ENCODE assay signal across 8 cellular contexts in the genomic region with DNA sequence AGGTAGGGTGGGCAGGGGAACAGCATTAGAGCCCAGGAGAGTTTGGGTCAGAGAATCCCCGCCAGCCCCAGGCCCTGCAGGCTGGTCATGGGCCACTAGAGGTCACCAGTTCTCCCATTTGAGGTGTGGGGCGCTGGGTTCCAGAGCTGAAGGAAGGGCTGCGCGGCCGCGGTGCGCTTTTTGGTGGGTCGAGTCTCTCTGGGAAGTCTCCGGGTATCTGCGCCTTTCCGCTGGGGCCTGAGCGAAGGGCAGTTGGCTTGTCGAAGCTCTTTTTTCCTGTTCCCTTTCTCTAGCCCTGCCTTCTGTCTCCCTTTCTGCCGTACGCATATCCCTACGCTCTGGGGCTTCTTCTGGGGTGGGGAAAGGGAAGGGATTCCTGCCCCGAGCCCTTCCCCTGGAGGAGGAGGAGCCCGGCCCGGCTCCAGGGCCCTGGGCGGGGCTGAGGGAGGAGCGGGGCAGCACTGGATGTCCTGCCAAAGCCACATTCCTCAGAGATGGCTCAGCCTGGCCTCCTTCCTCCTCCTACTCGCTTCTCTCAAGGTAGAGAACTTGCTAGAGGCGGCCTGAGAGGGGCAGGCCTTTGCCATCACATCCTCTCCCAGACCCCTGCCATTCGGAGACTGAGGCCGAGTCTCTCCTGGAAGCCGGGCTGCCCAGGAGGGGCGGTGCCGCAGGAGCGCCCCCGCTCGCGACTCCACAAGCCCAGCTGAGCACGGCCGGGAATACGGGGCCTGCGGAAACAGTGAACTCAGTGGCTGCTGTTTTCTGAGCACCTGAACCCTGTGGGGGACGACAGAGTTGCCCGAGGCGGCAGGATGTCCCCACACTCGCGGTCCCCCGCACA. TPM values are rescaled to one million over a fixed set of nuclear protein-coding genes. Genes with fewer than 3 reads are reported as not detected.
A peak's percentile ranks its signal among the peaks of the same experiment; 100 is the strongest.
DNase-seq lines count a peak whose midpoint lies in the region; ATAC-seq and TF ChIP-seq lines count a peak whose summit lies in the region.

No MANE protein-coding gene starts in this region.

- H3K36me3 ChIP-seq in colonic mucosa: no peaks in the 10 kb centered on the region

- H3K9me3 Mint-ChIP-seq in activated CD4-positive, alpha-beta T cell treated with anti-CD3 and anti-CD28 coated beads for 36 hours (ENCODE audit: low read depth): no peaks in the 10 kb centered on the region

- H3K4me1 ChIP-seq in colonic mucosa: peaks cover 37% of the 10 kb centered on the region

- CTCF ChIA-PET in activated CD4-positive, alpha-beta T cell treated with anti-CD3 and anti-CD28 coated beads for 36 hours (lab: Charles Lee): interaction anchor here (0.6 to 26.4 kb wide), 41 partner anchors 8 to 500 kb away, joined by 3 to 461 read pairs (median 4); partner anchors contain the start of genes ADAMTSL4, C1orf54, CA14 and ENSA

- peak overlapping the region; percentile 81 for H3K4me3 Mint-ChIP-seq in activated CD4-positive, alpha-beta T cell treated with anti-CD3 and anti-CD28 coated beads for 36 hours

- DNase-seq in GDM1 (lab: John Stamatoyannopoulos, UW) (peak; percentile 84), NCI-H446 treated with DMSO at 0.1 percent for 48 hours (lab: John Stamatoyannopoulos, UW) (peak; percentile 91), colonic mucosa (peak; percentile 96), left colon (peak; percentile 93 to 97)
- DNase-seq in activated CD4-positive, alpha-beta T cell treated with anti-CD3 and anti-CD28 coated beads for 36 hours: peak; percentile 94
- DNase-seq in stimulated activated CD4-positive, alpha-beta T cell treated with anti-CD3 and anti-CD28 coated beads, Interleukin-1b, Interleukin-23, amount 100 ng/mL, for 24 hours (ENCODE audit: low read depth in 4 of 4, low spot score in 1 of 4): peak; percentile 58 to 79 (median 75)

- H3K27ac ChIP-seq in colonic mucosa: peak overlapping the region; percentile 98

- peaks cover 3% of the 10 kb centered on the region for H3K36me3 Mint-ChIP-seq in activated CD4-positive, alpha-beta T cell treated with anti-CD3 and anti-CD28 coated beads for 36 hours (ENCODE audit: low read depth)

- H3K4me3 ChIP-seq in colonic mucosa: peak overlapping the region; percentile 42

- H3K4me1 Mint-ChIP-seq in activated CD4-positive, alpha-beta T cell treated with anti-CD3 and anti-CD28 coated beads for 36 hours: peaks cover 49% of the 10 kb centered on the region

- H3K9me3 ChIP-seq in colonic mucosa: no peaks in the 10 kb centered on the region

- H3K9ac ChIP-seq in colonic mucosa (ENCODE audit: low read depth in 2 of 2, low read length in 2 of 2): peak overlapping the region; percentile 93 to 98

- H3K27me3 ChIP-seq in colonic mucosa: no peaks in the 10 kb centered on the region

- POLR2A ChIA-PET in activated CD4-positive, alpha-beta T cell treated with anti-CD3 and anti-CD28 coated beads for 36 hours (lab: Charles Lee): interaction anchor here (0.6 to 7.7 kb wide), 12 partner anchors 9 to 415 kb away, joined by 3 to 333 read pairs (median 4); partner anchors contain the start of genes ENSA, GOLPH3L and MCL1

- intact Hi-C loops in activated CD4-positive, alpha-beta T cell treated with anti-CD3 and anti-CD28 coated beads for 36 hours (cut with DNase I, micrococcal nuclease): loop anchor here (1.0 to 10.0 kb wide), 25 partner anchors 16 to 766 kb away; partner anchors contain the start of genes ARNT (in 2 of the 2), ENSA (in 2 of the 2), TARS2 (in 2 of the 2) and CA14 (in 1 of the 2)
- intact Hi-C loops in colonic mucosa (cut with DNase I) (loop anchor here (2.0 to 10.0 kb wide), 2 partner anchors 60 to 364 kb away; partner anchors contain the start of gene SETDB1), left colon (cut with DNase I, micrococcal nuclease) (loop anchor here in 1 of 2 donors (5.0 kb wide), 1 partner anchor 61 kb away; no protein-coding TSS in a partner anchor)

- ATAC-seq in HG02970 (IDR thresholded peaks at IDR 0.05; ENCODE audit: low FRiP score, unreplicated experiment): peak; percentile 30
- ATAC-seq in activated CD4-positive, alpha-beta T cell treated with anti-CD3 and anti-CD28 coated beads for 36 hours: peak; percentile 47
- ATAC-seq in left colon: peak; percentile 80
- no peak for ATAC-seq in HG03175 (IDR thresholded peaks at IDR 0.05; ENCODE audit: unreplicated experiment)

- peak; percentile 88 for TF ChIP-seq CTCF in colonic mucosa (IDR thresholded peaks at IDR 0.05)

- H3K27me3 Mint-ChIP-seq in activated CD4-positive, alpha-beta T cell treated with anti-CD3 and anti-CD28 coated beads for 36 hours: no peaks in the 10 kb centered on the region

- peak overlapping the region; percentile 99 for H3K27ac Mint-ChIP-seq in activated CD4-positive, alpha-beta T cell treated with anti-CD3 and anti-CD28 coated beads for 36 hours

RNA-seq across cellular contexts. Expression of gene ADAMTSL4, which starts 12.0 kb away (rescaled TPM):
- total RNA-seq in activated CD4-positive, alpha-beta T cell treated with anti-CD3 and anti-CD28 coated beads for 36 hours: under 1 TPM; 0.28 to 0.59 TPM
- total RNA-seq in colonic mucosa (1 to 10 TPM; 4.9 to 6.3 TPM), left colon (1 to 10 TPM; 6.9 to 9.5 TPM)

RNA-seq across cellular contexts. Expression of gene MCL1, which starts 18.2 kb away (rescaled TPM):
- total RNA-seq in activated CD4-positive, alpha-beta T cell treated with anti-CD3 and anti-CD28 coated beads for 36 hours: 100 to 1,000 TPM; 185 to 265 TPM
- 100 to 1,000 TPM; 151 to 285 TPM for total RNA-seq in colonic mucosa
- 100 to 1,000 TPM; 263 TPM for total RNA-seq in left colon

RNA-seq across cellular contexts. Expression of gene FALEC, which starts 45.7 kb away (rescaled TPM):
- under 1 TPM in 1 of 2 experiments, not detected in 1; 0.34 TPM for total RNA-seq in activated CD4-positive, alpha-beta T cell treated with anti-CD3 and anti-CD28 coated beads for 36 hours
- total RNA-seq in colonic mucosa (not detected), left colon (not detected)

RNA-seq across cellular contexts. Expression of gene ECM1, which starts 53.3 kb away (rescaled TPM):
- total RNA-seq in activated CD4-positive, alpha-beta T cell treated with anti-CD3 and anti-CD28 coated beads for 36 hours: 1 to 10 TPM in 1 of 2 experiments, under 1 TPM in 1; 0.96 to 1.2 TPM
- total RNA-seq in colonic mucosa (10 to 100 TPM in 1 of 2 donors, 1 to 10 TPM in 1; 6.3 to 10.5 TPM), left colon (1 to 10 TPM; 6.3 to 9.1 TPM)
